ENCODE assay signal across 1 cellular context in the genomic region with DNA sequence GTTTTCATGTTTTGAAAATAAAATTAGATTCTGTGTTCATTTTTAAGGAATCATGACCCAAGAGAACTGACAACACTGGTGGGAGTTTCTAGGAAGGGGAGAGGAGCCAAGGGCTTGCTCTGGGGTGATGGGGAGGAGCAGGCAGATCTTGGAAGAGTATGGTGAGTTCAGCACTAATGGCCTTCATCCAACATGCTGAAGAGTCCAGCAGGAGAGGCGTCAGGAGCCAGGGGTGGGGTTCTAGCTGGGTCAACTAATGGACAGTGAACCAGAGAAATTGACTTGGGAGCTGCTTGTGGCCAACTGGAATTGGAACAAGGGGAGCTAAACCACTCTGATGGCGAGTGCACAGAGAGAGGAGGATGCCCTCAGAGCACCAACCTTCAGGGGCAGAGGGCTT.
TF ChIP-seq lines count a peak whose summit lies in the region.

No MANE protein-coding gene starts in this region.

TF ChIP-seq in IMR-90, 13 proteins besides CTCF, POLR2A, EP300 and RAD21 (continued from another document):
- TF ChIP-seq MXI1 (IDR thresholded peaks at IDR 0.05; ENCODE audit: borderline replicate concordance, low read depth, low read length) (no peak), SMC3 (IDR thresholded peaks at IDR 0.05; ENCODE audit: low read depth, low read length) (no peak), RFX5 (IDR thresholded peaks at IDR 0.05; ENCODE audit: low read depth, low read length) (no peak)
